ENCODE assay signal across 19 cellular contexts in the genomic region with DNA sequence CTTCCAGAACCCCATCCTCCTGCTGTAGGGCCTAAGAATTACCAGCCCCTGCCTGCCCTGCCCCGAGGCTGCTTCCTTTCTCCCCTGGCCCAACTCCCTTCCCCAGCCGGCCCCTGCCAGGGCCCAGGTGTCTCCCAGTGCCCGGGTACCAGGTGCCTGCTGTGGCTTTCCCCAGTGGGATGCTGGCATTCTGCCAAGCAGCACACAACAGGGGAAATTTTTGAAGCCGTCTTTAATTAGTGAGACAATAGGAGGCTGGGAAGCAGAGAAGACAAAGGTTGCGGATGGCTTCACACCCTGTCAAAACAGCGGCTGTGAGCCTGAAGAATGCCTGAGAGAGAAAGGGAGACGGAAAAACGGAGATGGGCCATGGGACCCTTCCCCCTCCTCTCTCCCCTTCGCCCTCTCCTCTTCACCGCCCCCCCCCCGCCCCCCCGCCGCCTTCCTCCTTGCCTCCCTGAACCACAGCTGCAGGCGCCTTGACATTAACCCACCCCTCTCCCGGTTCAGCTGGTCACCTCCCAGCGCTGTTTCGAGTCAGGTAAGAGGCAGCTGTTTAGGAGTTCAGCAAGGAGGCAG. TPM values are rescaled to one million over a fixed set of nuclear protein-coding genes. Genes with fewer than 3 reads are reported as not detected.
DNase-seq lines count a peak whose midpoint lies in the region; ATAC-seq and TF ChIP-seq lines count a peak whose summit lies in the region.
"Had no signal": no experiment of that assay in that cellular context is flagged by ENCODE, and none has a peak within 500 bp of the region (broad histone marks: within the 10 kb centered on the region; RNA-seq: fewer than 3 reads in every experiment).

No MANE protein-coding gene starts in this region.

- H3K9me3 ChIP-seq in mesenchymal stem cell (ENCODE audit: control insufficient read depth, low read length), result no peaks in the 10 kb centered on the region
- no peaks in the 10 kb centered on the region for H3K9me3 ChIP-seq in Peyer's patch
- H3K9me3 ChIP-seq in naive thymus-derived CD4-positive, alpha-beta T cell (ENCODE audit: control insufficient read depth in 2 of 3, low read length in 3 of 3), result no peaks in the 10 kb centered on the region
- H3K9me3 ChIP-seq: left ventricle myocardium inferior had no signal

- peak overlapping the region; percentile 17 to 24 for H2BK12ac ChIP-seq in mesenchymal stem cell (ENCODE audit: low read length in 2 of 2)

- CTCF ChIA-PET in GM10248 (lab: Yijun Ruan, JAX), result interaction anchor here (1.2 to 5.4 kb wide), 2 partner anchors 10 to 410 kb away, joined by 3 to 27 read pairs; no protein-coding TSS in a partner anchor
- CTCF ChIA-PET in naive thymus-derived CD4-positive, alpha-beta T cell (lab: Charles Lee), result no interaction called here

- H2AK5ac ChIP-seq in mesenchymal stem cell (ENCODE audit: low read length, severe bottlenecking), result no peak overlapping the region

- no peak overlapping the region for H2AFZ ChIP-seq in mesenchymal stem cell (ENCODE audit: low read depth, low read length)

- H3K36me3 ChIP-seq in mesenchymal stem cell (ENCODE audit: control insufficient read depth in 1 of 2, insufficient read depth in 2 of 2, low read depth in 1 of 2, low read length in 2 of 2) (no peaks in the 10 kb centered on the region), Peyer's patch (no peaks in the 10 kb centered on the region)
- H3K36me3 ChIP-seq in naive thymus-derived CD4-positive, alpha-beta T cell (ENCODE audit: control insufficient read depth in 2 of 3, insufficient read depth in 3 of 3, low read length in 3 of 3), result no peaks in the 10 kb centered on the region
- H3K36me3 ChIP-seq: left ventricle myocardium inferior had no signal

- no peak overlapping the region for H2BK15ac ChIP-seq in mesenchymal stem cell (ENCODE audit: low read depth, poor library complexity, severe bottlenecking)

- H3K4me3 ChIP-seq in mesenchymal stem cell (ENCODE audit: insufficient read depth in 1 of 2, low read depth in 1 of 2, low read length in 2 of 2) (no peak overlapping the region), Peyer's patch (no peak overlapping the region)
- H3K4me3 ChIP-seq in naive thymus-derived CD4-positive, alpha-beta T cell (ENCODE audit: low read length), result no peak overlapping the region
- H3K4me3 ChIP-seq: left ventricle myocardium inferior had no signal

- ATAC-seq in HG03565 (IDR thresholded peaks at IDR 0.05; ENCODE audit: unreplicated experiment), result no peak
- ATAC-seq in naive thymus-derived CD4-positive, alpha-beta T cell, result no peak
- ATAC-seq: activated CD4-positive, alpha-beta T cell treated with anti-CD3 and anti-CD28 coated beads for 36 hours; HCT116; natural killer cell treated with Interleukin-12 subunit alpha and Interleukin-12 subunit beta and Interleukin-15 and Interleukin-18, amount 100 ng/mL, for 72 hours; stimulated activated naive CD8-positive, alpha-beta T cell treated with anti-CD3 and anti-CD28 coated beads, Interleukin-15, amount 100 ng/mL, for 72 hours had no signal

- H3K79me1 ChIP-seq in mesenchymal stem cell (replicated peaks; ENCODE audit: low read length, poor library complexity, severe bottlenecking), result no peaks in the 10 kb centered on the region

- H3K27ac ChIP-seq in mesenchymal stem cell (ENCODE audit: low read length, poor library complexity, severe bottlenecking) (no peak overlapping the region), Peyer's patch (no peak overlapping the region)
- no peak overlapping the region for H3K27ac ChIP-seq in naive thymus-derived CD4-positive, alpha-beta T cell (ENCODE audit: low read depth, low read length)
- H3K27ac ChIP-seq: left ventricle myocardium inferior had no signal

- no peaks in the 10 kb centered on the region for H3K36me3 Mint-ChIP-seq in naive thymus-derived CD4-positive, alpha-beta T cell
- H3K36me3 Mint-ChIP-seq: activated naive CD8-positive, alpha-beta T cell treated with anti-CD3 and anti-CD28 coated beads for 36 hours; natural killer cell treated with Interleukin-12 subunit alpha and Interleukin-12 subunit beta and Interleukin-15 and Interleukin-18, amount 100 ng/mL, for 72 hours had no signal

- no peak overlapping the region for H3K9ac ChIP-seq in mesenchymal stem cell (ENCODE audit: low read length)

- no peak for TF ChIP-seq POLR2A in Peyer's patch (IDR thresholded peaks at IDR 0.05)

- H3K23ac ChIP-seq in mesenchymal stem cell (ENCODE audit: low read length in 2 of 2), result no peak overlapping the region

- H3K27me3 ChIP-seq in mesenchymal stem cell (ENCODE audit: control insufficient read depth in 1 of 2, insufficient read depth in 1 of 2, low read length in 2 of 2) (peaks cover 49 to 69% of the 10 kb centered on the region in 2 experiments), Peyer's patch (no peaks in the 10 kb centered on the region)
- H3K27me3 ChIP-seq in naive thymus-derived CD4-positive, alpha-beta T cell (ENCODE audit: control insufficient read depth in 2 of 2, insufficient read depth in 2 of 2, low read length in 2 of 2), result no peaks in the 10 kb centered on the region

- H4K8ac ChIP-seq in mesenchymal stem cell (ENCODE audit: low read length), result no peak overlapping the region

- H3K27ac Mint-ChIP-seq in naive thymus-derived CD4-positive, alpha-beta T cell, result peak overlapping the region in 1 of 9 donors; percentile 30
- H3K27ac Mint-ChIP-seq: activated CD4-positive, alpha-beta T cell treated with anti-CD3 and anti-CD28 coated beads for 36 hours; activated naive CD8-positive, alpha-beta T cell treated with anti-CD3 and anti-CD28 coated beads for 36 hours; natural killer cell treated with Interleukin-12 subunit alpha and Interleukin-12 subunit beta and Interleukin-15 and Interleukin-18, amount 100 ng/mL, for 72 hours had no signal

- H3K4ac ChIP-seq in mesenchymal stem cell (ENCODE audit: low read depth in 1 of 2, low read length in 2 of 2), result no peak overlapping the region

- H3K4me1 Mint-ChIP-seq in naive thymus-derived CD4-positive, alpha-beta T cell, result peaks cover 0 to 5% (median 0%) of the 10 kb centered on the region in 7 donors

- H2BK5ac ChIP-seq in mesenchymal stem cell (ENCODE audit: low read depth, low read length, poor library complexity, severe bottlenecking), result no peak overlapping the region

- H3K4me1 ChIP-seq in mesenchymal stem cell (ENCODE audit: control insufficient read depth, insufficient read depth, low read depth, low read length) (no peaks in the 10 kb centered on the region), Peyer's patch (no peaks in the 10 kb centered on the region)
- no peaks in the 10 kb centered on the region for H3K4me1 ChIP-seq in naive thymus-derived CD4-positive, alpha-beta T cell (ENCODE audit: control insufficient read depth in 2 of 2, insufficient read depth in 2 of 2, low read length in 2 of 2)
- H3K4me1 ChIP-seq: left ventricle myocardium inferior had no signal

- intact Hi-C loops in naive thymus-derived CD4-positive, alpha-beta T cell (cut with micrococcal nuclease), result no loop called here

- H3K14ac ChIP-seq in mesenchymal stem cell (ENCODE audit: low read length in 2 of 2), result no peak overlapping the region

- DNase-seq in DMS153 treated with DMSO at 0.1 percent for 48 hours (lab: John Stamatoyannopoulos, UW; ENCODE audit: unreplicated experiment), result peak; percentile 65
- DNase-seq in NCI-H1092 treated with DMSO at 0.1 percent for 48 hours (lab: John Stamatoyannopoulos, UW), result peak; percentile 75
- DNase-seq in NCI-H510A treated with DMSO at 0.1 percent for 48 hours (lab: John Stamatoyannopoulos, UW), result peak; percentile 76
- DNase-seq in mesenchymal stem cell, result no peak
- DNase-seq in Peyer's patch, result no peak
- no peak for DNase-seq in GM10248 (ENCODE audit: extremely low spot score)
- no peak for DNase-seq in naive thymus-derived CD4-positive, alpha-beta T cell
- DNase-seq: activated CD4-positive, alpha-beta T cell treated with anti-CD3 and anti-CD28 coated beads for 36 hours; activated naive CD8-positive, alpha-beta T cell treated with anti-CD3 and anti-CD28 coated beads for 36 hours; activated T-cell treated with anti-CD3 and anti-CD28 coated beads, Interleukin-2, amount 50 U/mL, for 1 hour; GF-D8; left ventricle myocardium inferior; MM.1S; stimulated activated naive CD8-positive, alpha-beta T cell treated with anti-CD3 and anti-CD28 coated beads, Interleukin-15, amount 100 ng/mL, for 72 hours; SW 1271 had no signal

- WGBS in mesenchymal stem cell, result 30% methylated on average over 7 of the region's 17 CpGs

- TF ChIP-seq CTCF in Peyer's patch (IDR thresholded peaks at IDR 0.05), result no peak
- no peak for TF ChIP-seq CTCF in GM10248 (IDR thresholded peaks at IDR 0.05; ENCODE audit: control extremely low read depth, extremely low read depth, low read depth, missing control alignments)

- no peak overlapping the region for H2BK120ac ChIP-seq in mesenchymal stem cell (ENCODE audit: low read depth, low read length)

- H3K4me3 Mint-ChIP-seq in naive thymus-derived CD4-positive, alpha-beta T cell, result no peak overlapping the region
- H3K4me3 Mint-ChIP-seq: activated CD4-positive, alpha-beta T cell treated with anti-CD3 and anti-CD28 coated beads for 36 hours; activated naive CD8-positive, alpha-beta T cell treated with anti-CD3 and anti-CD28 coated beads for 36 hours; central memory CD8-positive, alpha-beta T cell; natural killer cell treated with Interleukin-12 subunit alpha and Interleukin-12 subunit beta and Interleukin-15 and Interleukin-18, amount 100 ng/mL, for 72 hours; stimulated activated naive CD8-positive, alpha-beta T cell treated with anti-CD3 and anti-CD28 coated beads, Interleukin-15, amount 100 ng/mL, for 72 hours had no signal

- H3K18ac ChIP-seq in mesenchymal stem cell (ENCODE audit: low read depth in 1 of 2, low read length in 2 of 2), result peak overlapping the region in 1 of 2 experiments; percentile 22

- H3K9me3 Mint-ChIP-seq in naive thymus-derived CD4-positive, alpha-beta T cell, result peaks cover 0 to 3% (median 0%) of the 10 kb centered on the region in 11 donors
- H3K9me3 Mint-ChIP-seq: activated naive CD8-positive, alpha-beta T cell treated with anti-CD3 and anti-CD28 coated beads for 36 hours; central memory CD8-positive, alpha-beta T cell; natural killer cell treated with Interleukin-12 subunit alpha and Interleukin-12 subunit beta and Interleukin-15 and Interleukin-18, amount 100 ng/mL, for 72 hours; stimulated activated naive CD8-positive, alpha-beta T cell treated with anti-CD3 and anti-CD28 coated beads, Interleukin-15, amount 100 ng/mL, for 72 hours had no signal

- POLR2A ChIA-PET in GM10248 (lab: Yijun Ruan, JAX), result no interaction called here
- POLR2A ChIA-PET in naive thymus-derived CD4-positive, alpha-beta T cell (lab: Charles Lee), result no interaction called here

- H3K27me3 Mint-ChIP-seq in naive thymus-derived CD4-positive, alpha-beta T cell, result peaks cover 0 to 32% (median 12%) of the 10 kb centered on the region in 5 donors

- no peak overlapping the region for H3K4me2 ChIP-seq in mesenchymal stem cell (ENCODE audit: low read length, poor library complexity, severe bottlenecking)

- H4K91ac ChIP-seq in mesenchymal stem cell (ENCODE audit: low read length), result no peak overlapping the region

RNA-seq across cellular contexts. Expression of gene LRRN2, which starts 33.6 kb away (rescaled TPM):
- 11.9 TPM for polyA plus RNA-seq in mesenchymal stem cell (2013, experiment 1 of 2)
- polyA plus RNA-seq in mesenchymal stem cell (2013, experiment 2 of 2), result 11.8 TPM
- total RNA-seq in Peyer's patch, result 1 to 10 TPM in 1 of 4 donors, under 1 TPM in 2, not detected in 1; 0.66 to 1.6 (median 0.70) TPM
- total RNA-seq in naive thymus-derived CD4-positive, alpha-beta T cell, result not detected
- 1 to 10 TPM in 1 of 2 donors, not detected in 1; 1.3 TPM for polyA plus RNA-seq in naive thymus-derived CD4-positive, alpha-beta T cell
- total RNA-seq: activated naive CD8-positive, alpha-beta T cell treated with anti-CD3 and anti-CD28 coated beads for 36 hours; natural killer cell treated with Interleukin-12 subunit alpha and Interleukin-12 subunit beta and Interleukin-15 and Interleukin-18, amount 100 ng/mL, for 72 hours had no signal

Comparison
In these comparisons a context has a peak if more than half of its experiments do, and no peak if none do; other contexts are left out.
1. DNase-seq: peak in DMS153 treated with DMSO at 0.1 percent for 48 hours (single experiment), NCI-H1092 treated with DMSO at 0.1 percent for 48 hours (single experiment) and NCI-H510A treated with DMSO at 0.1 percent for 48 hours (single experiment); none in mesenchymal stem cell (single experiment), Peyer's patch (0 of 3), GM10248 (single experiment) and naive thymus-derived CD4-positive, alpha-beta T cell (0 of 9).